ENCODE assay signal across 12 cellular contexts in genomic region chr16:15445450-15445849, GRCh38. TPM values are rescaled to one million over a fixed set of nuclear protein-coding genes. Genes with fewer than 3 reads are reported as not detected.
"Had no signal": no experiment of that assay in that cellular context is flagged by ENCODE, and none has a peak within 500 bp of the region (broad histone marks: within the 10 kb centered on the region; RNA-seq: fewer than 3 reads in every experiment).

No MANE protein-coding gene starts in this region.

- H3K4me1 Mint-ChIP-seq: GM23338, H9 had no signal

- H3K27ac ChIP-seq: GM23248 had no signal

- H3K9ac ChIP-seq: GM23248 had no signal

- H3K4me3 Mint-ChIP-seq: GM23338, H9, HFFc6 had no signal

- H3K4me2 ChIP-seq: GM23338 had no signal

- H3K36me3 ChIP-seq: HAP-1 had no signal

- H3K27ac Mint-ChIP-seq: GM23338, H9, HFFc6 had no signal

- H3K9me3 ChIP-seq: HAP-1 had no signal

- DNase-seq: GM23248, GOT3, H7, H9, HCEC 1CT, HFFc6 had no signal

- ATAC-seq: GM23338, HCT116 had no signal

- H3K4me3 ChIP-seq: GM23248, GM23338, HAP-1 had no signal

- H2AFZ ChIP-seq: GM23248, GM23338 had no signal

- FAIRE-seq: H1, H54 had no signal

- H3K4me1 ChIP-seq: HAP-1 had no signal

RNA-seq across cellular contexts. Expression of gene MPV17L, which starts 49.9 kb away (rescaled TPM):
- total RNA-seq: H4, HFFc6 had no signal
